ENCODE assay signal across 9 cellular contexts in genomic region chr6:64012351-64013060, GRCh38.
DNase-seq lines count a peak whose midpoint lies in the region; ATAC-seq, FAIRE-seq and TF ChIP-seq lines count a peak whose summit lies in the region.
"Had no signal": no experiment of that assay in that cellular context is flagged by ENCODE, and none has a peak within 500 bp of the region (broad histone marks: within the 10 kb centered on the region; RNA-seq: fewer than 3 reads in every experiment).

No MANE protein-coding gene starts in this region.

- FAIRE-seq in GM19239 (lab: Jason Lieb, UNC), result no peak

- intact Hi-C loops in ascending aorta (cut with DNase I), result no loop called here

- H3K27ac ChIP-seq in effector memory CD4-positive, alpha-beta T cell (ENCODE audit: insufficient read depth, low read length, poor library complexity, severe bottlenecking), result no peak overlapping the region
- H3K27ac ChIP-seq in ascending aorta, result no peak overlapping the region
- H3K27ac ChIP-seq: neutrophil had no signal

- H3K36me3 ChIP-seq in GM06990 (ENCODE audit: control insufficient read depth, insufficient read depth, low read length) (no peaks in the 10 kb centered on the region), ascending aorta (no peaks in the 10 kb centered on the region)
- H3K36me3 ChIP-seq in effector memory CD4-positive, alpha-beta T cell (ENCODE audit: control insufficient read depth, insufficient read depth, low read length), result no peaks in the 10 kb centered on the region
- H3K36me3 ChIP-seq: neutrophil had no signal

- no peaks in the 10 kb centered on the region for H3K27me3 ChIP-seq in GM06990 (replicated peaks; ENCODE audit: control insufficient read depth, insufficient read depth, low read length)
- H3K27me3 ChIP-seq in effector memory CD4-positive, alpha-beta T cell (replicated peaks; ENCODE audit: control insufficient read depth, insufficient read depth, low read length, poor library complexity, severe bottlenecking), result no peaks in the 10 kb centered on the region
- no peaks in the 10 kb centered on the region for H3K27me3 ChIP-seq in ascending aorta
- H3K27me3 ChIP-seq: neutrophil had no signal

- H3K4me1 ChIP-seq in effector memory CD4-positive, alpha-beta T cell (ENCODE audit: control insufficient read depth, insufficient read depth, low read length, poor library complexity, severe bottlenecking), result no peaks in the 10 kb centered on the region
- no peaks in the 10 kb centered on the region for H3K4me1 ChIP-seq in ascending aorta

- no peak for DNase-seq in GM06990 (ENCODE audit: extremely low read depth, insufficient read length)
- DNase-seq in NAMALWA (ENCODE audit: low spot score), result peak; percentile 10
- peak; percentile 2 for DNase-seq in amniotic stem cell (lab: John Stamatoyannopoulos, UW)
- peak; percentile 71 for DNase-seq in islet precursor cell
- DNase-seq in effector memory CD4-positive, alpha-beta T cell, result no peak
- DNase-seq in GM19239 (ENCODE audit: insufficient read length, low spot score), result no peak
- DNase-seq in ascending aorta (ENCODE audit: low spot score in 2 of 2), result no peak

- no peak overlapping the region for H3K4me3 ChIP-seq in GM06990 (replicated peaks; ENCODE audit: low read depth, low read length)
- H3K4me3 ChIP-seq in effector memory CD4-positive, alpha-beta T cell (ENCODE audit: insufficient read depth, low read depth, low read length, poor library complexity, severe bottlenecking), result no peak overlapping the region
- no peak overlapping the region for H3K4me3 ChIP-seq in ascending aorta

- TF ChIP-seq CTCF in GM06990 (IDR thresholded peaks at IDR 0.05; ENCODE audit: insufficient read depth, low read length, poor library complexity, severe bottlenecking) (peak; percentile 63), ascending aorta (IDR thresholded peaks at IDR 0.05) (no peak)

- no peak for ATAC-seq in GM19324 (IDR thresholded peaks at IDR 0.05; ENCODE audit: low FRiP score, unreplicated experiment)

- H3K9me3 ChIP-seq in effector memory CD4-positive, alpha-beta T cell (ENCODE audit: control insufficient read depth, low read length), result no peaks in the 10 kb centered on the region
- H3K9me3 ChIP-seq in ascending aorta, result no peaks in the 10 kb centered on the region
- H3K9me3 ChIP-seq: neutrophil had no signal

Comparison
In these comparisons a context has a peak if more than half of its experiments do, and no peak if none do; other contexts are left out.
1. DNase-seq: peak in NAMALWA (single experiment), amniotic stem cell (single experiment) and islet precursor cell (single experiment); none in GM06990 (single experiment), effector memory CD4-positive, alpha-beta T cell (0 of 3), GM19239 (single experiment) and ascending aorta (0 of 2).